Comparison of ENCODE assay signal across 10 cellular contexts in genomic region chr14:80491131-80491530, GRCh38.
DNase-seq lines count a peak whose midpoint lies in the region; ATAC-seq and TF ChIP-seq lines count a peak whose summit lies in the region.
"Had no signal": no experiment of that assay in that cellular context is flagged by ENCODE, and none has a peak within 500 bp of the region (broad histone marks: within the 10 kb centered on the region; RNA-seq: fewer than 3 reads in every experiment).

No MANE protein-coding gene starts in this region.

- TF ChIP-seq CTCF in GM23338 (conservative IDR thresholded peaks at IDR 0.05; ENCODE audit: low read depth in 2 of 2) (no peak), esophagus muscularis mucosa (IDR thresholded peaks at IDR 0.05) (no peak), upper lobe of right lung (IDR thresholded peaks at IDR 0.05) (no peak)

- H3K27me3 ChIP-seq in GM23338 (ENCODE audit: insufficient read depth) = no peaks in the 10 kb centered on the region
- H3K27me3 ChIP-seq in esophagus muscularis mucosa = no peaks in the 10 kb centered on the region
- no peaks in the 10 kb centered on the region for H3K27me3 ChIP-seq in upper lobe of right lung

- H3K27ac Mint-ChIP-seq in GM23338 = peak overlapping the region; percentile 31; the same call in 1 of the 2 replicates
- H3K27ac Mint-ChIP-seq: nephron had no signal

- H3K9me3 ChIP-seq in esophagus muscularis mucosa (no peaks in the 10 kb centered on the region), upper lobe of right lung (no peaks in the 10 kb centered on the region)

- H4K20me1 ChIP-seq in GM23338 (replicated peaks; ENCODE audit: insufficient read depth) = no peaks in the 10 kb centered on the region

- no peak overlapping the region for H2AFZ ChIP-seq in GM23338

- H3K36me3 Mint-ChIP-seq in GM23338 (ENCODE audit: low read depth) = peaks cover 5% of the 10 kb centered on the region; the same call in 1 of the 3 replicates

- H3K27me3 Mint-ChIP-seq in GM23338 (ENCODE audit: insufficient read depth, low read depth, poor library complexity) = no peaks in the 10 kb centered on the region

- WGBS in esophagus muscularis mucosa = 33% methylated on average over 4 of the region's 4 CpGs

- intact Hi-C loops in left ventricle myocardium superior (cut with micrococcal nuclease) (no loop called here), esophagus muscularis mucosa (cut with DNase I) (no loop called here), upper lobe of right lung (cut with DNase I) (no loop called here)

- peaks cover 21% of the 10 kb centered on the region; the same call in 2 of the 3 replicates for H3K4me1 Mint-ChIP-seq in GM23338

- H3K4me1 ChIP-seq in GM23338 (ENCODE audit: insufficient read depth) (peaks cover 11% of the 10 kb centered on the region; the same call in 1 of the 2 replicates), esophagus muscularis mucosa (peaks cover 0 to 9% (median 8%) of the 10 kb centered on the region in 4 donors), upper lobe of right lung (no peaks in the 10 kb centered on the region)

- H3K4me3 ChIP-seq in GM23338 (no peak overlapping the region), esophagus muscularis mucosa (no peak overlapping the region), upper lobe of right lung (no peak overlapping the region)

- H3K36me3 ChIP-seq in GM23338 (ENCODE audit: insufficient read depth) = no peaks in the 10 kb centered on the region
- H3K36me3 ChIP-seq in esophagus muscularis mucosa = no peaks in the 10 kb centered on the region
- no peaks in the 10 kb centered on the region for H3K36me3 ChIP-seq in upper lobe of right lung

- H3K4me2 ChIP-seq in GM23338 = peak overlapping the region; percentile 29; the same call in 1 of the 2 replicates

- ATAC-seq in GM23338 = peak; percentile 74
- peak; percentile 99 for ATAC-seq in left ventricle myocardium superior
- ATAC-seq in upper lobe of right lung = no peak

- no peak for TF ChIP-seq POLR2A in esophagus muscularis mucosa (IDR thresholded peaks at IDR 0.05; ENCODE audit: low read depth)

- no peak for TF ChIP-seq EP300 in esophagus muscularis mucosa (IDR thresholded peaks at IDR 0.05)

- H3K9me3 Mint-ChIP-seq in GM23338 = peaks cover 9% of the 10 kb centered on the region; the same call in 2 of the 3 replicates
- H3K9me3 Mint-ChIP-seq: activated T-cell treated with anti-CD3 and anti-CD28 coated beads, Interleukin-2, amount 50 U/mL, for 4 hours had no signal

- peak; percentile 3 for DNase-seq in ELF-1 (ENCODE audit: low read depth, low spot score)
- peak; percentile 47 for DNase-seq in GM23338 (ENCODE audit: low spot score)
- peak; percentile 2 for DNase-seq in NCI-H2081 treated with DMSO at 0.1 percent for 48 hours (lab: John Stamatoyannopoulos, UW)
- DNase-seq in left ventricle myocardium superior = peak; percentile 78
- DNase-seq in esophagus muscularis mucosa (ENCODE audit: extremely low spot score) = no peak
- no peak for DNase-seq in upper lobe of right lung
- no peak for DNase-seq in NCI-H2196 (lab: John Stamatoyannopoulos, UW; ENCODE audit: unreplicated experiment)
- DNase-seq in 8988T = no peak
- DNase-seq: activated T-cell treated with anti-CD3 and anti-CD28 coated beads, Interleukin-2, amount 50 U/mL, for 4 hours had no signal

- no peaks in the 10 kb centered on the region for H3K9me2 ChIP-seq in GM23338 (ENCODE audit: insufficient read depth)

- H3F3A ChIP-seq in GM23338 (replicated peaks; ENCODE audit: low read depth) = no peaks in the 10 kb centered on the region

- H3K79me2 ChIP-seq in GM23338 (replicated peaks; ENCODE audit: insufficient read depth) = no peaks in the 10 kb centered on the region

- H3K4me3 Mint-ChIP-seq in GM23338 = no peak overlapping the region
- H3K4me3 Mint-ChIP-seq: activated T-cell treated with anti-CD3 and anti-CD28 coated beads, Interleukin-2, amount 50 U/mL, for 4 hours; nephron had no signal

- H3K27ac ChIP-seq in GM23338 (ENCODE audit: low read depth) (no peak overlapping the region), esophagus muscularis mucosa (replicated peaks in 1 of 4) (peak overlapping the region in 2 of 4 donors; percentile 8 to 35), upper lobe of right lung (no peak overlapping the region)

TF ChIP-seq in GM23338, 12 proteins besides CTCF, POLR2A, EP300 and RAD21:
- TF ChIP-seq POLR2AphosphoS5 (IDR thresholded peaks at IDR 0.05; ENCODE audit: low read depth) (no peak), ZNF462 (CRISPR knock-in tag; IDR thresholded peaks at IDR 0.05) (peak; percentile 54; the same call in 1 of the 2 replicates)
TF ChIP-seq in GM23338: peak in this region for 1.

Comparison
In these comparisons a context has a peak if more than half of its experiments do, and no peak if none do; other contexts are left out.
1. DNase-seq: peak in ELF-1 (single experiment), GM23338 (single experiment), NCI-H2081 treated with DMSO at 0.1 percent for 48 hours (single experiment) and left ventricle myocardium superior (single experiment); none in esophagus muscularis mucosa (single experiment), upper lobe of right lung (single experiment), NCI-H2196 (single experiment) and 8988T (single experiment).